ENCODE assay signal across 8 cellular contexts in genomic region chr7:149510248-149510647, GRCh38.
"Had no signal": no experiment of that assay in that cellular context is flagged by ENCODE, and none has a peak within 500 bp of the region (broad histone marks: within the 10 kb centered on the region; RNA-seq: fewer than 3 reads in every experiment).

No MANE protein-coding gene starts in this region.

- H3K27ac ChIP-seq: GM23248 had no signal

- H3K36me3 ChIP-seq: HAP-1 had no signal

- H3K4me3 ChIP-seq: GM23248, GM23338, HAP-1 had no signal

- DNase-seq: GM23248, GOT3, H7, H9, HCEC 1CT, HFFc6 had no signal

- H3K4me1 ChIP-seq: HAP-1 had no signal
